8 cellular contexts compared by ENCODE assay signal in genomic region chr19:5987077-5987818, GRCh38. TPM values are rescaled to one million over a fixed set of nuclear protein-coding genes. Genes with fewer than 3 reads are reported as not detected.
DNase-seq lines count a peak whose midpoint lies in the region; ATAC-seq and TF ChIP-seq lines count a peak whose summit lies in the region.

No MANE protein-coding gene starts in this region.

- H4K8ac ChIP-seq in mesenchymal stem cell (ENCODE audit: low read length) = peak overlapping the region; percentile 59

- DNase-seq in AML-193 (lab: John Stamatoyannopoulos, UW) (peak; percentile 65 to 76), HEK293T (ENCODE audit: extremely low spot score) (peak; percentile 75), NCI-H748 treated with DMSO at 0.1 percent for 48 hours (lab: John Stamatoyannopoulos, UW) (peak; percentile 72), mesenchymal stem cell (peak; percentile 77)
- peak; percentile 79 for DNase-seq in activated CD4-positive, alpha-beta memory T cell treated with anti-CD3 and anti-CD28 coated beads, Interleukin-2, amount 10 ng/mL, durations not matched to agents 7 days and 5 days
- peak; percentile 64 for DNase-seq in effector CD8-positive, alpha-beta T cell (lab: John Stamatoyannopoulos, UW)
- peak; percentile 61 for DNase-seq in stimulated activated CD8-positive, alpha-beta memory T cell treated with anti-CD3 and anti-CD28 coated beads, Interleukin-12 subunit alpha, Interleukin-12 subunit beta, amount 100 ng/mL, for 1 hour (ENCODE audit: low read depth)

- H3K18ac ChIP-seq in mesenchymal stem cell (ENCODE audit: low read depth in 1 of 2, low read length in 2 of 2) = no peak overlapping the region

- peak overlapping the region; percentile 45 for H3K27ac Mint-ChIP-seq in activated CD4-positive, alpha-beta memory T cell treated with anti-CD3 and anti-CD28 coated beads, Interleukin-2, amount 10 ng/mL, durations not matched to agents 7 days and 5 days

- peak overlapping the region in 1 of 2 experiments; percentile 44 for H3K14ac ChIP-seq in mesenchymal stem cell (ENCODE audit: low read length in 2 of 2)

- peak overlapping the region in 1 of 2 experiments; percentile 76 for H3K4me3 ChIP-seq in mesenchymal stem cell (ENCODE audit: insufficient read depth in 1 of 2, low read depth in 1 of 2, low read length in 2 of 2)

- H3K4me1 Mint-ChIP-seq in activated CD4-positive, alpha-beta memory T cell treated with anti-CD3 and anti-CD28 coated beads, Interleukin-2, amount 10 ng/mL, durations not matched to agents 7 days and 5 days = peaks cover 45% of the 10 kb centered on the region

- no peak overlapping the region for H2BK5ac ChIP-seq in mesenchymal stem cell (ENCODE audit: low read depth, low read length, poor library complexity, severe bottlenecking)

- H2AFZ ChIP-seq in mesenchymal stem cell (ENCODE audit: low read depth, low read length) = peak overlapping the region; percentile 76

- no peak overlapping the region for H2BK15ac ChIP-seq in mesenchymal stem cell (ENCODE audit: low read depth, poor library complexity, severe bottlenecking)

- POLR2A ChIA-PET in HEK293T (lab: Yijun Ruan, JAX) = interaction anchor here (3.6 kb wide), 1 partner anchor 9 kb away, joined by 33 read pairs; the partner anchor contains the start of gene RANBP3
- POLR2A ChIA-PET in activated CD4-positive, alpha-beta memory T cell treated with anti-CD3 and anti-CD28 coated beads, Interleukin-2, amount 10 ng/mL, durations not matched to agents 7 days and 5 days (lab: Charles Lee) = interaction anchor here (0.9 to 4.0 kb wide), 2 partner anchors 8 to 83 kb away, joined by 3 to 19 read pairs; partner anchors contain the start of gene RANBP3

- H2BK12ac ChIP-seq in mesenchymal stem cell (ENCODE audit: low read length in 2 of 2) = peak overlapping the region in 1 of 2 experiments; percentile 49

- no peak overlapping the region for H3K23ac ChIP-seq in mesenchymal stem cell (ENCODE audit: low read length in 2 of 2)

- no peak for ATAC-seq in HG02870 (IDR thresholded peaks at IDR 0.05; ENCODE audit: unreplicated experiment)

- CTCF ChIA-PET in HEK293T (lab: Yijun Ruan, JAX) = interaction anchor here (0.8 to 4.6 kb wide), 8 partner anchors 8 to 183 kb away, joined by 3 to 30 read pairs (median 6); no protein-coding TSS in a partner anchor
- CTCF ChIA-PET in activated CD4-positive, alpha-beta memory T cell treated with anti-CD3 and anti-CD28 coated beads, Interleukin-2, amount 10 ng/mL, durations not matched to agents 7 days and 5 days (lab: Charles Lee) = interaction anchor here (0.6 to 4.1 kb wide), 16 partner anchors 8 to 1363 kb away, joined by 3 to 26 read pairs (median 4); partner anchors contain the start of genes KHSRP, NDUFA11 and RANBP3

- H3K9me3 Mint-ChIP-seq in activated CD4-positive, alpha-beta memory T cell treated with anti-CD3 and anti-CD28 coated beads, Interleukin-2, amount 10 ng/mL, durations not matched to agents 7 days and 5 days = no peaks in the 10 kb centered on the region

- no peak overlapping the region for H3K27ac ChIP-seq in mesenchymal stem cell (ENCODE audit: low read length, poor library complexity, severe bottlenecking)

- no peak overlapping the region for H2AK5ac ChIP-seq in mesenchymal stem cell (ENCODE audit: low read length, severe bottlenecking)

- peak overlapping the region; percentile 69 for H3K4me3 Mint-ChIP-seq in activated CD4-positive, alpha-beta memory T cell treated with anti-CD3 and anti-CD28 coated beads, Interleukin-2, amount 10 ng/mL, durations not matched to agents 7 days and 5 days

- H3K4me2 ChIP-seq in mesenchymal stem cell (ENCODE audit: low read length, poor library complexity, severe bottlenecking) = peak overlapping the region; percentile 58

- peak overlapping the region; percentile 81 for H3K9ac ChIP-seq in mesenchymal stem cell (ENCODE audit: low read length)

- WGBS in mesenchymal stem cell = 45% methylated on average over 17 of the region's 17 CpGs

- peaks cover 0 to 7% of the 10 kb centered on the region in 2 experiments for H3K36me3 ChIP-seq in mesenchymal stem cell (ENCODE audit: control insufficient read depth in 1 of 2, insufficient read depth in 2 of 2, low read depth in 1 of 2, low read length in 2 of 2)

- no peak overlapping the region for H3K4ac ChIP-seq in mesenchymal stem cell (ENCODE audit: low read depth in 1 of 2, low read length in 2 of 2)

- H3K4me1 ChIP-seq in mesenchymal stem cell (ENCODE audit: control insufficient read depth, insufficient read depth, low read depth, low read length) = peaks cover 15% of the 10 kb centered on the region

- H3K36me3 Mint-ChIP-seq in activated CD4-positive, alpha-beta memory T cell treated with anti-CD3 and anti-CD28 coated beads, Interleukin-2, amount 10 ng/mL, durations not matched to agents 7 days and 5 days (ENCODE audit: low read depth) = peaks cover 4% of the 10 kb centered on the region

- H4K91ac ChIP-seq in mesenchymal stem cell (ENCODE audit: low read length) = no peak overlapping the region

- H3K27me3 ChIP-seq in mesenchymal stem cell (ENCODE audit: control insufficient read depth in 1 of 2, insufficient read depth in 1 of 2, low read length in 2 of 2) = no peaks in the 10 kb centered on the region

- no peak overlapping the region for H2BK120ac ChIP-seq in mesenchymal stem cell (ENCODE audit: low read depth, low read length)

- H3K27me3 Mint-ChIP-seq in activated CD4-positive, alpha-beta memory T cell treated with anti-CD3 and anti-CD28 coated beads, Interleukin-2, amount 10 ng/mL, durations not matched to agents 7 days and 5 days = no peaks in the 10 kb centered on the region

- H3K9me3 ChIP-seq in mesenchymal stem cell (ENCODE audit: control insufficient read depth, low read length) = no peaks in the 10 kb centered on the region

- H3K79me1 ChIP-seq in mesenchymal stem cell (replicated peaks; ENCODE audit: low read length, poor library complexity, severe bottlenecking) = no peaks in the 10 kb centered on the region

TF ChIP-seq in HEK293T, 16 proteins besides CTCF, POLR2A, EP300 and RAD21:
- TF ChIP-seq ZNF384 (IDR thresholded peaks at IDR 0.05) (no peak), FOXA1 (IDR thresholded peaks at IDR 0.05) (no peak), L3MBTL2 (conservative IDR thresholded peaks at IDR 0.05) (no peak), FOXK2 (IDR thresholded peaks at IDR 0.05) (no peak), SP1 (IDR thresholded peaks at IDR 0.05) (no peak), ARNT (IDR thresholded peaks at IDR 0.05) (no peak), LEF1 (IDR thresholded peaks at IDR 0.05; ENCODE audit: borderline replicate concordance) (no peak), BHLHE40 (IDR thresholded peaks at IDR 0.05; ENCODE audit: borderline replicate concordance) (no peak), FOXM1 (IDR thresholded peaks at IDR 0.05; ENCODE audit: borderline replicate concordance) (no peak), HDGF (IDR thresholded peaks at IDR 0.05; ENCODE audit: borderline replicate concordance) (no peak), SUZ12 (IDR thresholded peaks at IDR 0.05) (no peak), ELF4 (IDR thresholded peaks at IDR 0.05) (no peak), TARDBP (IDR thresholded peaks at IDR 0.05) (no peak), PKNOX1 (IDR thresholded peaks at IDR 0.05) (no peak), CTBP1 (IDR thresholded peaks at IDR 0.05; ENCODE audit: borderline replicate concordance) (no peak), NFRKB (IDR thresholded peaks at IDR 0.05) (no peak)

RNA-seq across cellular contexts. Expression of gene RANBP3, which starts 9.3 kb away (rescaled TPM):
- total RNA-seq in activated CD4-positive, alpha-beta memory T cell treated with anti-CD3 and anti-CD28 coated beads, Interleukin-2, amount 10 ng/mL, durations not matched to agents 7 days and 5 days = 10 to 100 TPM; 78.1 to 85.1 TPM
- 80.2 TPM for polyA plus RNA-seq in mesenchymal stem cell (2013, experiment 1 of 2)
- 75.1 TPM for polyA plus RNA-seq in mesenchymal stem cell (2013, experiment 2 of 2)
